Comparison of ENCODE assay signal across 34 cellular contexts in the genomic region with DNA sequence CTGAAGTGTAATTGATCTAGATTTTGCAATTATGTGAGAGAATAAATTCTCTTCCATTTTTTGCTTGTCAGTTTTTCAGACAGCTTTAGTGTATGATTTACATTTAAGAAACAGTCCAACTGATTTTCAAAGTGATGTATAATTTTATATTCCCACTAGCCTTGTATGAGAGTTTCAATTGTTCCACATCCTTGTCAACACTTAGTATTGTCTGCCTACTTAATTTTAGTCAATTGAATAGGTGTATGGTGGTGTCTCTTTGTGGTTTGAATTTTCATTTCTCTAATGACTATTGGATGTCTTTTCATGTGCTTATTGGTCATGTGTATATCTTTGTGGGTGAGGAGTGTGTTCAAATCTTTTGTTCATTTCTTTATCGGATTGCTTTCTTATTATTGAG. TPM values are rescaled to one million over a fixed set of nuclear protein-coding genes. Genes with fewer than 3 reads are reported as not detected.
"Had no signal": no experiment of that assay in that cellular context is flagged by ENCODE, and none has a peak within 500 bp of the region (broad histone marks: within the 10 kb centered on the region; RNA-seq: fewer than 3 reads in every experiment).

No MANE protein-coding gene starts in this region.

- H3K27me3 ChIP-seq: ascending aorta, cardiac muscle cell had no signal

- FAIRE-seq: bronchial epithelial cell, TTC549 had no signal

- H3K4me3 ChIP-seq: ascending aorta, cardiac muscle cell had no signal

- DNase-seq: activated CD4-positive, alpha-beta memory T cell treated with anti-CD3 and anti-CD28 coated beads, Interleukin-2, amount 10 ng/mL, durations not matched to agents 7 days and 5 days; activated CD4-positive, alpha-beta T cell treated with anti-CD3 and anti-CD28 coated beads for 1 hour; activated CD4-positive, alpha-beta T cell treated with anti-CD3 and anti-CD28 coated beads for 36 hours; activated CD4-positive, alpha-beta T cell treated with anti-CD3 and anti-CD28 coated beads for 48 hours; activated CD4-positive, alpha-beta T cell treated with anti-CD3 and anti-CD28 coated beads, Interleukin-2, amount 10 ng/mL, durations not matched to agents 7 days and 5 days; activated CD4-positive, alpha-beta T cell treated with anti-CD3 and anti-CD28 coated beads, Interleukin-2, amount 50 U/mL, for 48 hours; activated CD4-positive, CD25-positive, alpha-beta regulatory T cell; activated CD8-positive, alpha-beta memory T cell treated with anti-CD3 and anti-CD28 coated beads for 24 hours; activated CD8-positive, alpha-beta memory T cell treated with anti-CD3 and anti-CD28 coated beads, Interleukin-2, amount 10 ng/mL, durations not matched to agents 7 days and 5 days; activated CD8-positive, alpha-beta memory T cell treated with anti-CD3 and anti-CD28 coated beads, Interleukin-2, amount 50 U/mL, for 48 hours; activated CD8-positive, alpha-beta T cell treated with anti-CD3 and anti-CD28 coated beads, Interleukin-2, amount 10 ng/mL, durations not matched to agents 7 days and 5 days; activated effector memory CD4-positive, alpha-beta T cell treated with Interleukin-2 at 50 U/mL for 16 hours; activated gamma-delta T cell; activated naive CD4-positive, alpha-beta T cell treated with anti-CD3 and anti-CD28 coated beads, Interleukin-2, amount 10 ng/mL, durations not matched to agents 7 days and 5 days; activated naive CD4-positive, alpha-beta T cell treated with Interleukin-2 at 50 U/mL for 16 hours; activated naive CD8-positive, alpha-beta T cell treated with anti-CD3 and anti-CD28 coated beads, Interleukin-2, amount 10 ng/mL, durations not matched to agents 7 days and 5 days; activated naive CD8-positive, alpha-beta T cell treated with anti-CD3 and anti-CD28 coated beads, Interleukin-2, amount 50 U/mL, for 24 hours; activated T-cell treated with anti-CD3 and anti-CD28 coated beads, Interleukin-2, amount 50 U/mL, for 24 hours; activated T-cell treated with anti-CD3 and anti-CD28 coated beads, Interleukin-2, amount 50 U/mL, for 48 hours; amygdala; anterior cingulate cortex; caudate nucleus; cerebellar nuclear complex; T-cell; T-helper 17 cell; T1000 had no signal

- ATAC-seq: activated CD4-positive, alpha-beta T cell treated with anti-CD3 and anti-CD28 coated beads for 36 hours; activated CD4-positive, CD25-positive, alpha-beta regulatory T cell treated with anti-CD3 and anti-CD28 coated beads, Interleukin-2, amount 50 U/mL, for 24 hours; activated CD8-positive, alpha-beta memory T cell treated with anti-CD3 and anti-CD28 coated beads, Interleukin-2, amount 10 ng/mL, durations not matched to agents 7 days and 5 days; activated CD8-positive, alpha-beta T cell treated with anti-CD3 and anti-CD28 coated beads, Interleukin-2, amount 10 ng/mL, durations not matched to agents 7 days and 5 days; activated naive CD8-positive, alpha-beta T cell treated with anti-CD3 and anti-CD28 coated beads, Interleukin-2, amount 50 U/mL, for 24 hours; T-cell; T-helper 17 cell had no signal

- H3K27ac ChIP-seq: cardiac muscle cell, VCaP had no signal

- H3K36me3 ChIP-seq: ascending aorta, cardiac muscle cell had no signal

RNA-seq across cellular contexts. Expression of a gene that starts 49.4 kb away (rescaled TPM):
- total RNA-seq: activated CD4-positive, alpha-beta memory T cell treated with anti-CD3 and anti-CD28 coated beads, Interleukin-2, amount 10 ng/mL, durations not matched to agents 7 days and 5 days; activated CD4-positive, alpha-beta T cell treated with anti-CD3 and anti-CD28 coated beads, Interleukin-2, amount 10 ng/mL, durations not matched to agents 7 days and 5 days; T-helper 1 cell treated with Interleukin-12 subunit alpha and Interleukin-12 subunit beta and Interleukin-4 antibody, amounts not matched to agents 30 ng/mL and 1 ng/mL, for 36 hours; T-helper 2 cell treated with Interferon-gamma antibody and Interleukin-4, amounts not matched to agents 100 ng/mL and 5 ng/mL, for 36 hours had no signal
